ENCODE assay signal across 10 cellular contexts in the genomic region with DNA sequence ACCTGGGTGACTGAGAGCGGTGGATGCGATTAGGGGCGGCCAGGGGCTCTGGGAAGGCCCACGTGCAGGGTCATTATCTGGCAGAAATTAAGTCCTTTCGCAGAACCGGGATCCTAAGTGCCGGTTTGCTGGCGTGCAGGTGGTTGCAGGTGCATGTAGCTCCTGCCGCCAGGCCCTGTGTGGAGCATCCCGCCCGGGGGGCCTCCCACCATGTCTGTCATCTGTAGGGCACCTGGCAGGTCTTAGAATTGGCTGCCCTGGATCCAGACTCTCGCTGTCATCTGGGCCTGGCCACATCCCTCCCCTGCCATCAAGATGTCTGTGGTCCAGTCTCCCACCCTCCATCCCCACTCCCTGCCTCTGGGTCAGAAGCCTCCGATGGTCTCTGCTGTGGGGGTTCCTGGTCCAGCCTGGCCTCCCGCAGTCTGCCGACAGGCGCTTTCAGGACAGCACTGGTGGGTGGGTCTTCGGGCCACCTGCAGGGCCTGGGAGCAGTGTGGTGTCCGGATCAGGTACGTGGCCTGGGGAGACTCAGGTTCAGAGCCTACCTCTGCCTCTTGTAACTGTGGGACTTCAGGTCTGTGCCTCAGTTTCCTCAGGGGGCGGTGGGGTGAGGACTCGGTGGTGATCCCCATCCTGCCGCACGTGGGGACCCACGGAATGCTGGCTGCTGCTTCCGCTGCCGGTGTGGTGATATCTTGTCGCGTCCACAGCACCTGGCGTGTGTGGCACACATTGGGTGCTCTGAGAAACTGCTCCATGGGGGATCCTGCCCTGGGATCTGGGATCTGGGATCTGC. TPM values are rescaled to one million over a fixed set of nuclear protein-coding genes. Genes with fewer than 3 reads are reported as not detected.
DNase-seq lines count a peak whose midpoint lies in the region; ATAC-seq, FAIRE-seq and TF ChIP-seq lines count a peak whose summit lies in the region.
"Had no signal": no experiment of that assay in that cellular context is flagged by ENCODE, and none has a peak within 500 bp of the region (broad histone marks: within the 10 kb centered on the region; RNA-seq: fewer than 3 reads in every experiment).

No MANE protein-coding gene starts in this region.

- 28 to 67% (median 40%) methylated on average over 28 to 29 of the region's 29 CpGs for WGBS in small intestine, 3 donors

- no peaks in the 10 kb centered on the region for H3K9me3 Mint-ChIP-seq in CD8-positive, alpha-beta memory T cell
- H3K9me3 Mint-ChIP-seq: GM23338 had no signal

- peaks cover 96% of the 10 kb centered on the region for H3K79me2 ChIP-seq in keratinocyte (ENCODE audit: control insufficient read depth, insufficient read depth, low read length)
- no peaks in the 10 kb centered on the region for H3K79me2 ChIP-seq in Karpas-422 (ENCODE audit: low read length)

- CTCF ChIA-PET in CD8-positive, alpha-beta memory T cell (lab: Charles Lee) = interaction anchor here (0.5 to 1.8 kb wide), 5 partner anchors 9 to 117 kb away, joined by 3 to 6 read pairs (median 4); no protein-coding TSS in a partner anchor
- CTCF ChIA-PET in RWPE1 (lab: Yijun Ruan, JAX) = interaction anchor here (0.6 kb wide), 1 partner anchor 24 kb away, joined by 3 read pairs; no protein-coding TSS in a partner anchor

- peaks cover 39% of the 10 kb centered on the region for H3K4me1 ChIP-seq in CD8-positive, alpha-beta memory T cell (ENCODE audit: insufficient read depth, low read length)
- H3K4me1 ChIP-seq in keratinocyte (ENCODE audit: control insufficient read depth, extremely low read depth, insufficient read depth, low read length) = peaks cover 29% of the 10 kb centered on the region
- peaks cover 0 to 6% of the 10 kb centered on the region in 2 donors for H3K4me1 ChIP-seq in small intestine (ENCODE audit: control insufficient read depth in 2 of 2, insufficient read depth in 1 of 2, low read depth in 1 of 2, low read length in 1 of 2)
- H3K4me1 ChIP-seq in Karpas-422 (ENCODE audit: low read length) = peaks cover 5% of the 10 kb centered on the region

- dilution Hi-C loops in keratinocyte (cut with MboI; ENCODE audit: extremely low pct_ligation_motif_present, low sequenced_read_pairs) = no loop called here

- no peak for DNase-seq in CD8-positive, alpha-beta memory T cell
- DNase-seq in RWPE1 (ENCODE audit: low spot score) (no peak), keratinocyte (ENCODE audit: low read depth, low spot score) (no peak), small intestine (no peak), SW 1271 (lab: John Stamatoyannopoulos, UW) (no peak), Karpas-422 (no peak)
- DNase-seq: NCI-H1048 had no signal

- peak overlapping the region; percentile 39 for H3K4me3 ChIP-seq in CD8-positive, alpha-beta memory T cell (ENCODE audit: low read length)
- peak overlapping the region in 1 of 3 experiments; percentile 12 for H3K4me3 ChIP-seq in keratinocyte (ENCODE audit: control insufficient read depth in 2 of 3, extremely low read depth in 1 of 3, insufficient read depth in 2 of 3, low read depth in 1 of 3, low read length in 3 of 3)
- H3K4me3 ChIP-seq in small intestine (ENCODE audit: low read depth in 1 of 2, low read length in 2 of 2) = peak overlapping the region in 1 of 2 donors; percentile 98
- no peak overlapping the region for H3K4me3 ChIP-seq in Karpas-422 (ENCODE audit: low read length)
- H3K4me3 ChIP-seq: GM23338 had no signal

- H3K27ac Mint-ChIP-seq in CD8-positive, alpha-beta memory T cell = peak overlapping the region in 2 of 8 donors; percentile 64 to 71

- peaks cover 23 to 35% of the 10 kb centered on the region in 2 donors for H3K27me3 Mint-ChIP-seq in CD8-positive, alpha-beta memory T cell

- TF ChIP-seq CTCF in RWPE1 (conservative IDR thresholded peaks at IDR 0.05; ENCODE audit: low read depth) (no peak), keratinocyte (optimal IDR thresholded peaks at IDR 0.05 in 1 of 3, IDR thresholded peaks at IDR 0.05 in 1 of 3, conservative IDR thresholded peaks at IDR 0.05 in 1 of 3; ENCODE audit: extremely low read depth in 1 of 3, insufficient read depth in 2 of 3, low read length in 3 of 3) (no peak)

- peak overlapping the region; percentile 84 for H3K4me2 ChIP-seq in keratinocyte (ENCODE audit: control insufficient read depth, extremely low read depth, insufficient read depth, low read depth, low read length)
- H3K4me2 ChIP-seq in Karpas-422 (ENCODE audit: low read depth, low read length, poor library complexity, severe bottlenecking) = no peak overlapping the region
- H3K4me2 ChIP-seq: GM23338 had no signal

- ATAC-seq in GM21526 (IDR thresholded peaks at IDR 0.05; ENCODE audit: low FRiP score, unreplicated experiment) (no peak), HG03045 (IDR thresholded peaks at IDR 0.05; ENCODE audit: unreplicated experiment) (no peak)
- ATAC-seq: GM23338 had no signal

- peak overlapping the region; percentile 21 to 81 (median 72) for H3K4me3 Mint-ChIP-seq in CD8-positive, alpha-beta memory T cell
- H3K4me3 Mint-ChIP-seq: GM23338 had no signal

- H3K9me2 ChIP-seq in Karpas-422 (replicated peaks; ENCODE audit: insufficient read depth, low read length) = no peaks in the 10 kb centered on the region

- H4K20me1 ChIP-seq in keratinocyte (ENCODE audit: control insufficient read depth, extremely low read depth, insufficient read depth, low read length) (peaks cover 10% of the 10 kb centered on the region), Karpas-422 (ENCODE audit: insufficient read depth, low read depth, low read length) (peaks cover 7% of the 10 kb centered on the region; the same call in 1 of the 2 replicates)

- H3K36me3 ChIP-seq in CD8-positive, alpha-beta memory T cell (ENCODE audit: insufficient read depth, low read length) = no peaks in the 10 kb centered on the region
- H3K36me3 ChIP-seq in keratinocyte (ENCODE audit: control insufficient read depth in 2 of 2, extremely low read depth in 1 of 2, insufficient read depth in 2 of 2, low read length in 2 of 2) (peaks cover 0 to 1% of the 10 kb centered on the region in 2 experiments), small intestine (ENCODE audit: control insufficient read depth in 2 of 2, insufficient read depth in 2 of 2, low read length in 2 of 2) (no peaks in the 10 kb centered on the region), Karpas-422 (ENCODE audit: insufficient read depth, low read length) (no peaks in the 10 kb centered on the region)

- H3K9ac ChIP-seq in keratinocyte (ENCODE audit: control insufficient read depth, extremely low read depth, insufficient read depth, low read length) = no peak overlapping the region
- H3K9ac ChIP-seq in Karpas-422 (ENCODE audit: low read length) = no peak overlapping the region

- H3K9me3 ChIP-seq in CD8-positive, alpha-beta memory T cell (ENCODE audit: low read length) = no peaks in the 10 kb centered on the region
- H3K9me3 ChIP-seq in keratinocyte (ENCODE audit: control insufficient read depth, low read depth, low read length) (no peaks in the 10 kb centered on the region), small intestine (ENCODE audit: control insufficient read depth, low read depth) (no peaks in the 10 kb centered on the region), Karpas-422 (ENCODE audit: low read length) (no peaks in the 10 kb centered on the region)

- FAIRE-seq in keratinocyte (lab: Jason Lieb, UNC) = no peak
- FAIRE-seq in small intestine (lab: Jason Lieb, UNC) = no peak

- peaks cover 23 to 29% (median 27%) of the 10 kb centered on the region in 3 donors for H3K4me1 Mint-ChIP-seq in CD8-positive, alpha-beta memory T cell

- H3K27ac ChIP-seq in CD8-positive, alpha-beta memory T cell (ENCODE audit: low read depth, low read length) = no peak overlapping the region
- peak overlapping the region; percentile 82 for H3K27ac ChIP-seq in RWPE1
- no peak overlapping the region for H3K27ac ChIP-seq in keratinocyte (ENCODE audit: control insufficient read depth, insufficient read depth, low read length)
- H3K27ac ChIP-seq in small intestine (ENCODE audit: low read depth in 1 of 2, low read length in 1 of 2) = peak overlapping the region; percentile 91 to 94
- H3K27ac ChIP-seq in Karpas-422 (ENCODE audit: low read length) = no peak overlapping the region

- no peak overlapping the region for H2AFZ ChIP-seq in keratinocyte (ENCODE audit: control insufficient read depth, low read length)
- H2AFZ ChIP-seq in Karpas-422 (ENCODE audit: low read length) = no peak overlapping the region
- H2AFZ ChIP-seq: GM23338 had no signal

- H3K9me1 ChIP-seq in keratinocyte (ENCODE audit: control insufficient read depth, extremely low read depth, insufficient read depth, low read length) = no peaks in the 10 kb centered on the region

- no peaks in the 10 kb centered on the region for H3K36me3 Mint-ChIP-seq in CD8-positive, alpha-beta memory T cell

- peaks cover 11% of the 10 kb centered on the region for H3K27me3 ChIP-seq in CD8-positive, alpha-beta memory T cell (ENCODE audit: insufficient read depth, low read length, poor library complexity, severe bottlenecking)
- H3K27me3 ChIP-seq in keratinocyte (ENCODE audit: control insufficient read depth, extremely low read depth, insufficient read depth, low read length) (no peaks in the 10 kb centered on the region), small intestine (ENCODE audit: control insufficient read depth in 2 of 2, insufficient read depth in 2 of 2, low read length in 2 of 2) (no peaks in the 10 kb centered on the region), Karpas-422 (ENCODE audit: low read length) (no peaks in the 10 kb centered on the region)

- POLR2A ChIA-PET in CD8-positive, alpha-beta memory T cell (lab: Charles Lee) = no interaction called here
- POLR2A ChIA-PET in RWPE1 (lab: Yijun Ruan, JAX; ENCODE audit: low non-redundant PET) = no interaction called here

RNA-seq across cellular contexts. Expression of gene GNA11, which starts 5.4 kb away (rescaled TPM):
- total RNA-seq in CD8-positive, alpha-beta memory T cell = 1 to 10 TPM; 5.8 TPM
- 0.10 TPM for polyA plus RNA-seq in CD8-positive, alpha-beta memory T cell
- polyA plus RNA-seq in keratinocyte (12.7 to 47.8 TPM (median 17.6 TPM) in 3 replicates), small intestine (100 to 1,000 TPM; 173 to 216 (median 190) TPM)
- 5.3 TPM for polyA plus RNA-seq in keratinocyte (2011; ENCODE audit: low read depth)
- 23.6 and 40.7 TPM in 2 replicates for polyA plus RNA-seq in keratinocyte (2011; cell fraction: cytosol; rRNA removed)
- polyA plus RNA-seq in keratinocyte (2011; cell fraction: nucleus; rRNA removed) = 30.7 and 37.7 TPM in 2 replicates
- 30.2 and 62.2 TPM in 2 replicates for polyA plus RNA-seq in keratinocyte (2012; ENCODE audit: low replicate concordance)
- polyA minus RNA-seq in keratinocyte = 28.8 to 128 TPM (median 38.1 TPM) in 3 replicates
- polyA minus RNA-seq in keratinocyte (2011; cell fraction: cytosol; rRNA and poly(A)+ RNA removed) = 40.5 TPM
- 17.4 and 19.7 TPM in 2 replicates for polyA minus RNA-seq in keratinocyte (2011; cell fraction: nucleus; rRNA and poly(A)+ RNA removed)
- 0.58 and 2.6 TPM in 2 replicates for total RNA-seq in Karpas-422 (2014; rRNA removed; shearing (Covaris generic); ENCODE audit: low replicate concordance)

RNA-seq across cellular contexts. Expression of gene GNA15, which starts 36.3 kb away (rescaled TPM):
- 1 to 10 TPM; 2.6 to 3.9 TPM for total RNA-seq in CD8-positive, alpha-beta memory T cell
- polyA plus RNA-seq in CD8-positive, alpha-beta memory T cell = 0.59 TPM
- 60.0 to 77.0 TPM (median 71.9 TPM) in 3 replicates for polyA plus RNA-seq in keratinocyte
- polyA plus RNA-seq in keratinocyte (2011; ENCODE audit: low read depth) = 31.8 TPM
- polyA plus RNA-seq in keratinocyte (2011; cell fraction: cytosol; rRNA removed) = 59.1 and 99.8 TPM in 2 replicates
- 31.2 and 40.4 TPM in 2 replicates for polyA plus RNA-seq in keratinocyte (2011; cell fraction: nucleus; rRNA removed)
- polyA plus RNA-seq in keratinocyte (2012; ENCODE audit: low replicate concordance) = 92.2 and 95.0 TPM in 2 replicates
- 47.1 to 107 TPM (median 56.3 TPM) in 3 replicates for polyA minus RNA-seq in keratinocyte
- 115 TPM for polyA minus RNA-seq in keratinocyte (2011; cell fraction: cytosol; rRNA and poly(A)+ RNA removed)
- 30.8 and 32.5 TPM in 2 replicates for polyA minus RNA-seq in keratinocyte (2011; cell fraction: nucleus; rRNA and poly(A)+ RNA removed)
- polyA plus RNA-seq in small intestine = 1 to 10 TPM in 2 of 3 donors, under 1 TPM in 1; 0.67 to 2.1 (median 1.4) TPM
- total RNA-seq in Karpas-422 (2014; rRNA removed; shearing (Covaris generic); ENCODE audit: low replicate concordance) = not detected in 2 replicates

RNA-seq across cellular contexts. Expression of gene TLE5, which starts 37.3 kb away (rescaled TPM):
- total RNA-seq in CD8-positive, alpha-beta memory T cell = 100 to 1,000 TPM; 335 to 352 TPM
- 753 TPM for polyA plus RNA-seq in CD8-positive, alpha-beta memory T cell
- polyA plus RNA-seq in keratinocyte = 249 to 337 TPM (median 316 TPM) in 3 replicates
- polyA plus RNA-seq in keratinocyte (2011; ENCODE audit: low read depth) = 171 TPM
- 305 and 467 TPM in 2 replicates for polyA plus RNA-seq in keratinocyte (2011; cell fraction: cytosol; rRNA removed)
- polyA plus RNA-seq in keratinocyte (2011; cell fraction: nucleus; rRNA removed) = 152 and 214 TPM in 2 replicates
- polyA plus RNA-seq in keratinocyte (2012; ENCODE audit: low replicate concordance) = 144 and 286 TPM in 2 replicates
- polyA minus RNA-seq in keratinocyte = 324 to 462 TPM (median 417 TPM) in 3 replicates
- polyA minus RNA-seq in keratinocyte (2011; cell fraction: cytosol; rRNA and poly(A)+ RNA removed) = 635 TPM
- polyA minus RNA-seq in keratinocyte (2011; cell fraction: nucleus; rRNA and poly(A)+ RNA removed) = 62.3 and 73.5 TPM in 2 replicates
- 100 to 1,000 TPM; 332 to 488 (median 370) TPM for polyA plus RNA-seq in small intestine
- total RNA-seq in Karpas-422 (2014; rRNA removed; shearing (Covaris generic); ENCODE audit: low replicate concordance) = 146 and 233 TPM in 2 replicates

Comparison
In these comparisons a context has a peak if more than half of its experiments do, and no peak if none do; other contexts are left out.
1. H3K27ac ChIP-seq: peak in RWPE1 (single experiment) and small intestine (2 of 2); none in CD8-positive, alpha-beta memory T cell (single experiment), keratinocyte (single experiment) and Karpas-422 (single experiment).
2. RNA of gene GNA15, which starts 36.3 kb away (polyA plus RNA-seq): 31.2 to 99.8 TPM in keratinocyte; 0.67 to 2.1 TPM in small intestine and 0.59 TPM in CD8-positive, alpha-beta memory T cell (single experiment); every median in the first group is over 10 times any median in the second.